ENCODE assay signal across 24 cellular contexts in the genomic region with DNA sequence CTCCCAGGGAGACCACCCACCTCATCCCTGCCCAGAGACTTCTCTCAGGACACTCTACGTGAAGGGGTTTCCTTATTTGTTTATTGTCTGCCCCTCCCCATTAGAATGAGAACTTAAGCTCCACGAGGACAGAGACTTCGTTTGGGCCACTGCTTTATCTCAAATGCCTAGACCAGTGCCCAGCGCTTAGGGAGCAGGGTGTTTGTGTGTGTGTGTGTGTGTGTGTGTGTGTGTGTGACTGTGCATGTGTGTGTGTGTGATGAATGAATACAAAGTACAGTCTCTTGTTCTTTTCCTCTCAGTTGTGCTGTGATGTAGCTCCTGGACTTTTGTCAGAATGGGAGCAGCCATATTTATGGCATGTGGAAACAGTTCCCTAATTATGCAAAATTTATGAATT.
"Had no signal": no experiment of that assay in that cellular context is flagged by ENCODE, and none has a peak within 500 bp of the region (broad histone marks: within the 10 kb centered on the region; RNA-seq: fewer than 3 reads in every experiment).

No MANE protein-coding gene starts in this region.

- H3K9me3 Mint-ChIP-seq: activated CD4-positive, alpha-beta memory T cell treated with anti-CD3 and anti-CD28 coated beads for 36 hours; activated T-helper 1 cell treated with anti-CD3 and anti-CD28 coated beads, Interleukin-12 subunit alpha, Interleukin-12 subunit beta, Interleukin-2, Interleukin-4 antibody, amounts not matched to agents 30 ng/mL and 10 ng/mL and 1 ng/mL, durations not matched to agents 14 hours and 24 hours and 36 hours; natural killer cell treated with Interleukin-12 subunit alpha and Interleukin-12 subunit beta and Interleukin-15 and Interleukin-18, amount 100 ng/mL, for 72 hours; T-helper 2 cell treated with Interferon-gamma antibody and Interleukin-4, amounts not matched to agents 5 μg/mL and 100 μg/mL, for 36 hours had no signal

- H3K36me3 ChIP-seq: left lung, lower lobe of right lung had no signal

- FAIRE-seq: islet of Langerhans had no signal

- H3K4me3 Mint-ChIP-seq: activated CD4-positive, alpha-beta memory T cell treated with anti-CD3 and anti-CD28 coated beads for 36 hours; activated CD4-positive, alpha-beta T cell treated with anti-CD3 and anti-CD28 coated beads for 36 hours; activated CD8-positive, alpha-beta memory T cell treated with anti-CD3 and anti-CD28 coated beads, Interleukin-2, amount 10 ng/mL, durations not matched to agents 7 days and 5 days; activated T-helper 1 cell treated with anti-CD3 and anti-CD28 coated beads, Interleukin-12 subunit alpha, Interleukin-12 subunit beta, Interleukin-2, Interleukin-4 antibody, amounts not matched to agents 30 ng/mL and 10 ng/mL and 1 ng/mL, durations not matched to agents 14 hours and 24 hours and 36 hours; natural killer cell treated with Interleukin-12 subunit alpha and Interleukin-12 subunit beta and Interleukin-15 and Interleukin-18, amount 100 ng/mL, for 72 hours; T-helper 2 cell treated with Interferon-gamma antibody and Interleukin-4, amounts not matched to agents 5 μg/mL and 100 μg/mL, for 36 hours had no signal

- H3K4me1 Mint-ChIP-seq: activated CD8-positive, alpha-beta memory T cell treated with anti-CD3 and anti-CD28 coated beads, Interleukin-2, amount 10 ng/mL, durations not matched to agents 7 days and 5 days had no signal

- H3K9me3 ChIP-seq: esophagus squamous epithelium, left lung, lower lobe of right lung, tibial nerve had no signal

- H3K27ac ChIP-seq: esophagus squamous epithelium, left lung, lower lobe of right lung, tibial nerve had no signal

- H3K27me3 Mint-ChIP-seq: activated CD4-positive, alpha-beta memory T cell treated with anti-CD3 and anti-CD28 coated beads for 36 hours; activated CD4-positive, alpha-beta T cell treated with anti-CD3 and anti-CD28 coated beads for 36 hours; activated CD8-positive, alpha-beta memory T cell treated with anti-CD3 and anti-CD28 coated beads, Interleukin-2, amount 10 ng/mL, durations not matched to agents 7 days and 5 days; natural killer cell treated with Interleukin-12 subunit alpha and Interleukin-12 subunit beta and Interleukin-15 and Interleukin-18, amount 100 ng/mL, for 72 hours had no signal

- DNase-seq: activated CD4-positive, alpha-beta memory T cell treated with anti-CD3 and anti-CD28 coated beads for 36 hours; activated CD4-positive, alpha-beta T cell treated with anti-CD3 and anti-CD28 coated beads for 36 hours; activated CD4-positive, CD25-positive, alpha-beta regulatory T cell; activated CD8-positive, alpha-beta memory T cell treated with anti-CD3 and anti-CD28 coated beads, Interleukin-2, amount 10 ng/mL, durations not matched to agents 7 days and 5 days; activated gamma-delta T cell treated with Interleukin-2 at 50 U/mL for 16 hours; activated naive CD4-positive, alpha-beta T cell treated with anti-CD3 and anti-CD28 coated beads, Interleukin-2, amount 50 U/mL, for 16 hours; activated T-cell treated with anti-CD3 and anti-CD28 coated beads for 4 hours; amygdala; caudate nucleus; esophagus squamous epithelium; foreskin melanocyte; left lung; lower lobe of right lung; mesenchymal stem cell; posterior cingulate gyrus; right cardiac atrium; stimulated activated CD4-positive, alpha-beta T cell treated with anti-CD3 and anti-CD28 coated beads, Interleukin-15, amount 100 ng/mL, for 24 hours; stimulated activated CD4-positive, alpha-beta T cell treated with anti-CD3 and anti-CD28 coated beads, Interleukin-2, amount 100 ng/mL, for 24 hours; stimulated activated naive CD4-positive, alpha-beta T cell treated with Interleukin-2 at 50 U/mL for 16 hours had no signal

- H3K27ac Mint-ChIP-seq: activated CD4-positive, alpha-beta memory T cell treated with anti-CD3 and anti-CD28 coated beads for 36 hours; activated CD4-positive, alpha-beta T cell treated with anti-CD3 and anti-CD28 coated beads for 36 hours; activated CD8-positive, alpha-beta memory T cell treated with anti-CD3 and anti-CD28 coated beads, Interleukin-2, amount 10 ng/mL, durations not matched to agents 7 days and 5 days; activated T-helper 1 cell treated with anti-CD3 and anti-CD28 coated beads, Interleukin-12 subunit alpha, Interleukin-12 subunit beta, Interleukin-2, Interleukin-4 antibody, amounts not matched to agents 30 ng/mL and 10 ng/mL and 1 ng/mL, durations not matched to agents 14 hours and 24 hours and 36 hours; T-helper 2 cell treated with Interferon-gamma antibody and Interleukin-4, amounts not matched to agents 5 μg/mL and 100 μg/mL, for 36 hours had no signal

- H3K4me1 ChIP-seq: esophagus squamous epithelium, left lung, lower lobe of right lung had no signal

- ATAC-seq: activated CD4-positive, alpha-beta T cell treated with anti-CD3 and anti-CD28 coated beads for 36 hours; activated CD8-positive, alpha-beta memory T cell treated with anti-CD3 and anti-CD28 coated beads, Interleukin-2, amount 10 ng/mL, durations not matched to agents 7 days and 5 days; left lung; lower lobe of right lung; natural killer cell treated with Interleukin-12 subunit alpha and Interleukin-12 subunit beta and Interleukin-15 and Interleukin-18, amount 100 ng/mL, for 72 hours; right cardiac atrium had no signal

- H3K4me3 ChIP-seq: esophagus squamous epithelium, left lung, lower lobe of right lung, tibial nerve had no signal

- H3K27me3 ChIP-seq: esophagus squamous epithelium, left lung, tibial nerve had no signal
